In the genomic region with DNA sequence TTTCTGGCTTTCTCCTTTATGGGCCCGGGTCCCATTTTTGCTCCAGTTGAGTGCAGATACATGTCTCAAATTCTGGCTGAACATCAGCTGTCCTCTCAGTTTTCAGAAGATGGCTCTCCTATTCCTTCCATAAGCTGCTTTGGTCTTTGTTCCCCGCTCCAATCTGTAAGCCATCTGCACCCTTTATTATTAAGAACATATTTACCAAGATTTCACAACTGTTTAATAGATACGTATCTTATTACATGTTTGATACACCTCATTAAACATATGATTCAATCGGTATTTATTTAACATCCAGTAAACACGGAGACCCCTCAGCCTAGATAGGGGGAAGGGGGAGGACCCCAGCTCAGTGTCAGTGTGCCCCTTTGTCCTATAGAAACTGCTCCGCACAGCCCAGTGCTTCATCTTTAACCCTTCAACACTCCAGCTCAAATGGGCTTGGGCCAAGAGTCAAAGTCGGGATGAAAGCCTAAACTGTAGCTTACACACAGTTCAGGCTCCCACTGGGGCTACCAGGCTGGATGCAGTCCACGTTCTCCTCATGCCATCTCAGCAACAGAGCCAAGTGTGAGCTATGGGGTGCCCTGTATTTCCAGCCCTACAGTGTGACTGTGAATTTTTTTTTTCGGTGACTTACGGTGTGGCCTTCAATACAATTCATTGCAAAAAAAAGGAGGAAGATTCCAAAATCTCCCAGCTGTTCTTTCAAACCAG, we compare ENCODE assay signal across 17 cellular contexts.
DNase-seq lines count a peak whose midpoint lies in the region; ATAC-seq, FAIRE-seq and TF ChIP-seq lines count a peak whose summit lies in the region.
"Had no signal": no experiment of that assay in that cellular context is flagged by ENCODE, and none has a peak within 500 bp of the region (broad histone marks: within the 10 kb centered on the region; RNA-seq: fewer than 3 reads in every experiment).

No MANE protein-coding gene starts in this region.

- H3K9me3 ChIP-seq in PC-3 (ENCODE audit: low read length): no peaks in the 10 kb centered on the region
- peaks cover 3 to 7% of the 10 kb centered on the region in 2 donors for H3K9me3 ChIP-seq in neuronal stem cell (replicated peaks in 1 of 2; ENCODE audit: control insufficient read depth in 2 of 2, insufficient read depth in 1 of 2, low read depth in 1 of 2, low read length in 2 of 2)
- peaks cover 7% of the 10 kb centered on the region for H3K9me3 ChIP-seq in HepG2 (ENCODE audit: low read length)

- H4K20me1 ChIP-seq in PC-3 (ENCODE audit: low read length) (no peaks in the 10 kb centered on the region), HepG2 (ENCODE audit: insufficient read depth, low read length) (no peaks in the 10 kb centered on the region)
- H4K20me1 ChIP-seq: BLaER1 treated with 17β-estradiol and CSF1 and Interleukin-3, amounts not matched to agents 10 nM and 100 nM had no signal

- no TSS peak for BruUV-seq in PC-3 (replicated peaks; lab: Mats Ljungman, UMichigan)
- no TSS peak for BruUV-seq in HepG2 (replicated peaks; lab: Mats Ljungman, UMichigan)

- H3K27me3 ChIP-seq in PC-3 (ENCODE audit: low read length): no peaks in the 10 kb centered on the region
- no peaks in the 10 kb centered on the region for H3K27me3 ChIP-seq in neuronal stem cell (ENCODE audit: control insufficient read depth in 3 of 3, insufficient read depth in 3 of 3, low read depth in 1 of 3, low read length in 3 of 3)
- peaks cover 0 to 6% of the 10 kb centered on the region in 2 experiments; a peak in 3 of 5 replicates for H3K27me3 ChIP-seq in HepG2 (ENCODE audit: control insufficient read depth in 1 of 2, insufficient read depth in 2 of 2, low read length in 2 of 2)
- H3K27me3 ChIP-seq: BLaER1 treated with 17β-estradiol and CSF1 and Interleukin-3, amounts not matched to agents 10 nM and 100 nM had no signal

- in situ Hi-C loops in HepG2 (cut with HindIII; ENCODE audit: extremely low pct_ligation_motif_present, low pct_unique_long_range_greater_than_20kb): no loop called here

- DNase-seq in DMS 273 treated with DMSO at 0.1 percent for 48 hours (lab: John Stamatoyannopoulos, UW): peak; percentile 50
- DNase-seq in NCI-H1105 treated with DMSO at 0.1 percent for 48 hours (lab: John Stamatoyannopoulos, UW): peak; percentile 65
- peak; percentile 9 for DNase-seq in PC-3
- no peak for DNase-seq in neuronal stem cell (ENCODE audit: low spot score)
- no peak for DNase-seq in HepG2 (ENCODE audit: low spot score)
- no peak for DNase-seq in effector memory CD8-positive, alpha-beta T cell
- no peak for DNase-seq in GM20000 (ENCODE audit: low spot score)
- DNase-seq in GM10248 (ENCODE audit: extremely low spot score): no peak
- DNase-seq: activated CD8-positive, alpha-beta T cell treated with anti-CD3 and anti-CD28 coated beads for 36 hours; stimulated activated CD4-positive, alpha-beta T cell treated with anti-CD3 and anti-CD28 coated beads, Interleukin-4, amount 100 ng/mL, for 1 hour; T1000 had no signal

- H3F3A ChIP-seq in PC-3 (ENCODE audit: low read length, unreplicated experiment): no peaks in the 10 kb centered on the region

- H3K79me1 ChIP-seq in neuronal stem cell (ENCODE audit: low read depth, low read length): no peaks in the 10 kb centered on the region

- H3K27ac Mint-ChIP-seq in effector memory CD8-positive, alpha-beta T cell: no peak overlapping the region
- H3K27ac Mint-ChIP-seq: activated CD8-positive, alpha-beta T cell treated with anti-CD3 and anti-CD28 coated beads for 36 hours; stimulated activated memory B cell treated with anti-CD40 and anti-IgM and Interleukin-4, amounts not matched to agents 10 μg/mL and 1 μg/mL and 100 μg/mL, for 72 hours had no signal

- no CpG with 5 or more reads among the region's 10 CpGs for WGBS in neuronal stem cell (ENCODE audit: extremely low coverage in 2 of 2, insufficient read length in 2 of 2, insufficient replicate concordance in 1 of 2), 2 donors
- 49% methylated on average over 10 of the region's 10 CpGs for WGBS in HepG2 (ENCODE audit: low lambda C conversion rate)

- no peak overlapping the region for H2BK15ac ChIP-seq in neuronal stem cell (ENCODE audit: low read length)

- H3K79me2 ChIP-seq in PC-3 (ENCODE audit: low read length): no peaks in the 10 kb centered on the region
- no peaks in the 10 kb centered on the region for H3K79me2 ChIP-seq in HepG2 (ENCODE audit: insufficient read depth, low read length)

- TF ChIP-seq RAD21 in HepG2 (CRISPR knock-in tag; IDR thresholded peaks at IDR 0.05): no peak

- CTCF ChIA-PET in PC-3 (lab: Charles Lee) (no interaction called here), HepG2 (lab: Yijun Ruan, JAX; ENCODE audit: low intra/inter-chr PET ratio, low total read pairs) (no interaction called here), GM10248 (lab: Yijun Ruan, JAX) (interaction anchor here (1.4 to 2.0 kb wide), 2 partner anchors 12 to 17 kb away, joined by 4 to 5 read pairs; no protein-coding TSS in a partner anchor)

- H3K4me2 ChIP-seq in PC-3 (ENCODE audit: low read length): no peak overlapping the region
- no peak overlapping the region for H3K4me2 ChIP-seq in neuronal stem cell (ENCODE audit: insufficient read depth, low read length, poor library complexity, severe bottlenecking)
- no peak overlapping the region for H3K4me2 ChIP-seq in HepG2 (ENCODE audit: low read depth, low read length)
- H3K4me2 ChIP-seq: BLaER1 treated with 17β-estradiol and CSF1 and Interleukin-3, amounts not matched to agents 10 nM and 100 nM had no signal

- no peak for TF ChIP-seq CTCF in PC-3 (conservative IDR thresholded peaks at IDR 0.05; ENCODE audit: low read depth, low read length)
- no peak for TF ChIP-seq CTCF in HepG2 (CRISPR knock-in tag; IDR thresholded peaks at IDR 0.05)
- TF ChIP-seq CTCF in GM20000 (IDR thresholded peaks at IDR 0.05; ENCODE audit: extremely low read depth, missing control alignments): no peak
- no peak for TF ChIP-seq CTCF in GM10248 (IDR thresholded peaks at IDR 0.05; ENCODE audit: control extremely low read depth, extremely low read depth, low read depth, missing control alignments)

- H3K9ac ChIP-seq in PC-3 (ENCODE audit: low read length): no peak overlapping the region
- no peak overlapping the region for H3K9ac ChIP-seq in neuronal stem cell (ENCODE audit: low read depth, low read length, poor library complexity)
- H3K9ac ChIP-seq in HepG2 (ENCODE audit: insufficient read depth, low read depth, low read length): no peak overlapping the region
- H3K9ac ChIP-seq: BLaER1 treated with 17β-estradiol and CSF1 and Interleukin-3, amounts not matched to agents 10 nM and 100 nM had no signal

- H3K9me2 ChIP-seq in PC-3 (replicated peaks; ENCODE audit: low read length): no peaks in the 10 kb centered on the region

- no peak overlapping the region for H3K23ac ChIP-seq in neuronal stem cell (ENCODE audit: low read depth, low read length, poor library complexity)

- H3K36me3 Mint-ChIP-seq in effector memory CD8-positive, alpha-beta T cell (ENCODE audit: insufficient read depth): no peaks in the 10 kb centered on the region
- H3K36me3 Mint-ChIP-seq: stimulated activated memory B cell treated with anti-CD40 and anti-IgM and Interleukin-4, amounts not matched to agents 10 μg/mL and 1 μg/mL and 100 μg/mL, for 72 hours had no signal

- no peaks in the 10 kb centered on the region for H3K4me1 Mint-ChIP-seq in effector memory CD8-positive, alpha-beta T cell (ENCODE audit: low read depth in 2 of 2)
- H3K4me1 Mint-ChIP-seq: stimulated activated memory B cell treated with anti-CD40 and anti-IgM and Interleukin-4, amounts not matched to agents 10 μg/mL and 1 μg/mL and 100 μg/mL, for 72 hours had no signal

- no peak for FAIRE-seq in HepG2 (lab: Jason Lieb, UNC)
- FAIRE-seq: G401.6, GM18507, keratinocyte had no signal

- no peaks in the 10 kb centered on the region; the same call in 1 of the 2 replicates for H3K4me1 ChIP-seq in PC-3 (ENCODE audit: insufficient read depth, low read length)
- peaks cover 0 to 1% of the 10 kb centered on the region in 2 donors for H3K4me1 ChIP-seq in neuronal stem cell (ENCODE audit: control insufficient read depth in 2 of 2, insufficient read depth in 1 of 2, low read depth in 1 of 2, low read length in 2 of 2)
- H3K4me1 ChIP-seq in HepG2 (ENCODE audit: insufficient read depth, low read length): peaks cover 12% of the 10 kb centered on the region

- no peak overlapping the region for H2BK12ac ChIP-seq in neuronal stem cell (ENCODE audit: low read length)

- intact Hi-C loops in PC-3 (cut with micrococcal nuclease): no loop called here
- intact Hi-C loops in HepG2 (cut with micrococcal nuclease; ENCODE audit: unreplicated experiment): no loop called here

- H2AFZ ChIP-seq in PC-3 (ENCODE audit: low read length) (no peak overlapping the region), neuronal stem cell (ENCODE audit: low read length) (no peak overlapping the region), HepG2 (ENCODE audit: low read length) (no peak overlapping the region)

- H3K18ac ChIP-seq in neuronal stem cell (ENCODE audit: low read length): peak overlapping the region; percentile 44

- no peak overlapping the region for H2AK5ac ChIP-seq in neuronal stem cell (ENCODE audit: low read depth, low read length)

- POLR2A ChIA-PET in PC-3 (lab: Charles Lee; ENCODE audit: unreplicated experiment) (no interaction called here), HepG2 (lab: Yijun Ruan, JAX) (no interaction called here), GM10248 (lab: Yijun Ruan, JAX) (no interaction called here)

- no peaks in the 10 kb centered on the region for H3K27me3 Mint-ChIP-seq in effector memory CD8-positive, alpha-beta T cell
- H3K27me3 Mint-ChIP-seq: activated CD8-positive, alpha-beta T cell treated with anti-CD3 and anti-CD28 coated beads for 36 hours; stimulated activated memory B cell treated with anti-CD40 and anti-IgM and Interleukin-4, amounts not matched to agents 10 μg/mL and 1 μg/mL and 100 μg/mL, for 72 hours had no signal

- H3K27ac ChIP-seq in PC-3 (ENCODE audit: low read length): no peak overlapping the region
- H3K27ac ChIP-seq in neuronal stem cell (replicated peaks; ENCODE audit: low read length): no peak overlapping the region
- no peak overlapping the region for H3K27ac ChIP-seq in HepG2 (ENCODE audit: extremely low read length, insufficient read depth, low read length)
- H3K27ac ChIP-seq: BLaER1 treated with 17β-estradiol and CSF1 and Interleukin-3, amounts not matched to agents 10 nM and 100 nM; HL-60 had no signal

- H2BK5ac ChIP-seq in neuronal stem cell (ENCODE audit: low read length): no peak overlapping the region

- no peak overlapping the region for H3K4ac ChIP-seq in neuronal stem cell (ENCODE audit: low read length)

- no peak overlapping the region for H4K91ac ChIP-seq in neuronal stem cell (ENCODE audit: low read depth, low read length, poor library complexity)

- H3K36me3 ChIP-seq in PC-3 (ENCODE audit: low read depth, low read length): no peaks in the 10 kb centered on the region
- H3K36me3 ChIP-seq in neuronal stem cell (replicated peaks in 1 of 2; ENCODE audit: control insufficient read depth in 2 of 2, insufficient read depth in 2 of 2, low read length in 2 of 2): no peaks in the 10 kb centered on the region
- H3K36me3 ChIP-seq in HepG2 (replicated peaks in 1 of 2; ENCODE audit: control insufficient read depth in 1 of 2, insufficient read depth in 2 of 2, low read length in 2 of 2): no peaks in the 10 kb centered on the region
- H3K36me3 ChIP-seq: BLaER1 treated with 17β-estradiol and CSF1 and Interleukin-3, amounts not matched to agents 10 nM and 100 nM had no signal

- ATAC-seq in PC-3 (no peak), HepG2 (no peak)
- ATAC-seq in effector memory CD8-positive, alpha-beta T cell (replicated peaks): no peak
- ATAC-seq: activated CD8-positive, alpha-beta T cell treated with anti-CD3 and anti-CD28 coated beads for 36 hours; stimulated activated memory B cell treated with anti-CD40 and anti-IgM and Interleukin-4, amounts not matched to agents 10 μg/mL and 1 μg/mL and 100 μg/mL, for 72 hours had no signal

- H3K9me3 Mint-ChIP-seq in effector memory CD8-positive, alpha-beta T cell: peaks cover 0 to 2% of the 10 kb centered on the region in 2 donors

- no peak overlapping the region for H3K4me3 ChIP-seq in PC-3 (ENCODE audit: low read length)
- H3K4me3 ChIP-seq in neuronal stem cell (ENCODE audit: low read length in 2 of 2): no peak overlapping the region
- no peak overlapping the region for H3K4me3 ChIP-seq in HepG2 (replicated peaks in 1 of 3; ENCODE audit: insufficient read depth in 1 of 3, low read depth in 2 of 3, low read length in 3 of 3)
- H3K4me3 ChIP-seq: BLaER1 treated with 17β-estradiol and CSF1 and Interleukin-3, amounts not matched to agents 10 nM and 100 nM had no signal

- TF ChIP-seq EP300 in HepG2 (IDR thresholded peaks at IDR 0.05; ENCODE audit: low read depth in 2 of 2, low read length in 2 of 2) (no peak), HepG2 (CRISPR knock-in tag; IDR thresholded peaks at IDR 0.05; ENCODE audit: borderline replicate concordance) (no peak)

- H2BK120ac ChIP-seq in neuronal stem cell (ENCODE audit: low read depth, low read length): no peak overlapping the region

- no peak overlapping the region for H4K8ac ChIP-seq in neuronal stem cell (ENCODE audit: low read depth, low read length)

- no peak overlapping the region for H3K4me3 Mint-ChIP-seq in effector memory CD8-positive, alpha-beta T cell
- H3K4me3 Mint-ChIP-seq: activated CD8-positive, alpha-beta T cell treated with anti-CD3 and anti-CD28 coated beads for 36 hours; stimulated activated memory B cell treated with anti-CD40 and anti-IgM and Interleukin-4, amounts not matched to agents 10 μg/mL and 1 μg/mL and 100 μg/mL, for 72 hours had no signal

- no peak overlapping the region for H3K14ac ChIP-seq in neuronal stem cell (ENCODE audit: low read length)

- TF ChIP-seq POLR2A in HepG2 (IDR thresholded peaks at IDR 0.05; ENCODE audit: insufficient read depth in 1 of 2, low read depth in 2 of 2, low read length in 2 of 2): no peak

Comparison
In these comparisons a context has a peak if more than half of its experiments do, and no peak if none do; other contexts are left out.
1. DNase-seq: peak in DMS 273 treated with DMSO at 0.1 percent for 48 hours (single experiment), NCI-H1105 treated with DMSO at 0.1 percent for 48 hours (single experiment) and PC-3 (single experiment); none in neuronal stem cell (single experiment), HepG2 (single experiment), effector memory CD8-positive, alpha-beta T cell (0 of 3), GM20000 (single experiment) and GM10248 (single experiment).